ENCODE assay signal across 22 cellular contexts in the genomic region with DNA sequence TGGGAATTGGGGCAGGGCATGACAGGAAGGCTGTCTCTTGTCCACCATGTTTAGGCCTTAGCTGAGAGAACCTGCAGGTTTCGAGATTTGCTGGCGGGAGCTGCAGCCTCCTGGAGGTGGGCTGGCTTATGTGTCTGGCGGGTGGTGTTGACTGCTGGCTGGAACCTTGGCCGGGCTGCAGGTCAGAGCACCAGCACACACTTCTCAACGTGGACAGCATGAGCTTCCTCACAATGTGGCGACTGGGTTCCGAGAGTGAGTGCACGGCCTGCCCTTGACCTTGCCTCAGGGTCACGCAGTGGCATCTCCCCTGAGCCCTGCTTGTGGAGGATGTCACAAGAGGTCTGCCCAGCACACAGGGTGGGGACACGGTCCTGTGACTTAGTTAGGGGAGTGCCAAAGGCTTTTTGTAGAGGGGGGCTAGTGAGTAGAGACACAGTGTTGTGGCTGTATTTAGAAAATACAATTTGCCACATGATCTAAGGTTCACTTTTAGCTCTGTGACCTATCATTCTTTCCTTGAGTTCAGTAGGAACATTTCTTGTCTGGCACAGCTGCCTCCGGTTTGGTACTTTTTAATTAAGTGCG.
"Had no signal": no experiment of that assay in that cellular context is flagged by ENCODE, and none has a peak within 500 bp of the region (broad histone marks: within the 10 kb centered on the region; RNA-seq: fewer than 3 reads in every experiment).

No MANE protein-coding gene starts in this region.

- H3K27me3 ChIP-seq: heart right ventricle, left lung, upper lobe of left lung had no signal

- H3K36me3 ChIP-seq: heart right ventricle, left lung, neutrophil, thoracic aorta, upper lobe of left lung had no signal

- H3K27ac ChIP-seq: left lung, neutrophil, parathyroid adenoma, thoracic aorta, upper lobe of left lung had no signal

- DNase-seq: activated B cell treated with CpG ODN at 0.5 μM for 24 hours; activated CD4-positive, alpha-beta memory T cell treated with anti-CD3 and anti-CD28 coated beads, Interleukin-2, amount 10 ng/mL, durations not matched to agents 7 days and 5 days; activated CD4-positive, alpha-beta T cell treated with anti-CD3 and anti-CD28 coated beads for 36 hours; activated CD8-positive, alpha-beta memory T cell treated with anti-CD3 and anti-CD28 coated beads, Interleukin-2, amount 10 ng/mL, durations not matched to agents 7 days and 5 days; activated effector memory CD4-positive, alpha-beta T cell treated with anti-CD3 and anti-CD28 coated beads, Interleukin-2, amount 50 U/mL, for 16 hours; activated naive CD4-positive, alpha-beta T cell treated with anti-CD3 and anti-CD28 coated beads, Interleukin-2, amount 10 ng/mL, durations not matched to agents 7 days and 5 days; activated T-cell treated with anti-CD3 and anti-CD28 coated beads for 4 hours; amygdala; heart right ventricle; left lung; stimulated activated CD4-positive, alpha-beta T cell treated with anti-CD3 and anti-CD28 coated beads, Interleukin-2, amount 100 ng/mL, for 48 hours; stimulated activated CD8-positive, alpha-beta memory T cell treated with anti-CD3 and anti-CD28 coated beads, Interleukin-4, amount 100 ng/mL, for 48 hours; stimulated activated naive CD4-positive, alpha-beta T cell; T-helper 1 cell; T-helper 9 cell; upper lobe of left lung had no signal

- H2AFZ ChIP-seq: parathyroid adenoma had no signal

- ATAC-seq: activated CD4-positive, alpha-beta T cell treated with anti-CD3 and anti-CD28 coated beads for 36 hours; activated CD8-positive, alpha-beta memory T cell treated with anti-CD3 and anti-CD28 coated beads, Interleukin-2, amount 10 ng/mL, durations not matched to agents 7 days and 5 days; left lung; natural killer cell treated with Interleukin-12 subunit alpha and Interleukin-12 subunit beta and Interleukin-15 and Interleukin-18, amount 100 ng/mL, for 72 hours; sciatic nerve had no signal

- H3K9ac ChIP-seq: parathyroid adenoma had no signal

- H3K9me3 ChIP-seq: heart right ventricle, left lung, neutrophil, thoracic aorta, upper lobe of left lung had no signal

- H3K4me2 ChIP-seq: smooth muscle cell had no signal

- H3K4me3 ChIP-seq: heart right ventricle, left lung, smooth muscle cell, thoracic aorta, upper lobe of left lung had no signal
